31 cellular contexts compared by ENCODE assay signal in genomic region chr1:56263908-56264307, GRCh38.
DNase-seq lines count a peak whose midpoint lies in the region; ATAC-seq, FAIRE-seq and TF ChIP-seq lines count a peak whose summit lies in the region.
"Had no signal": no experiment of that assay in that cellular context is flagged by ENCODE, and none has a peak within 500 bp of the region (broad histone marks: within the 10 kb centered on the region; RNA-seq: fewer than 3 reads in every experiment).

No MANE protein-coding gene starts in this region.

- BruUV-seq in GM12878 (replicated peaks; lab: Mats Ljungman, UMichigan): no TSS peak
- BruUV-seq in K562 (replicated peaks; lab: Mats Ljungman, UMichigan): no TSS peak

- H3K79me2 ChIP-seq in GM12878 (ENCODE audit: control insufficient read depth, insufficient read depth, low read length) (no peaks in the 10 kb centered on the region), K562 (ENCODE audit: control insufficient read depth, insufficient read depth, low read length) (no peaks in the 10 kb centered on the region)

- in situ Hi-C loops in GM12878 (cut with MboI): no loop called here
- in situ Hi-C loops in K562 (cut with MboI): no loop called here

- TF ChIP-seq POLR2A in GM12878 (IDR thresholded peaks at IDR 0.05; ENCODE audit: low read depth, low read length) (no peak), K562 (conservative IDR thresholded peaks at IDR 0.05) (no peak), H54 (IDR thresholded peaks at IDR 0.05; ENCODE audit: low read depth, low read length) (no peak), ovary (IDR thresholded peaks at IDR 0.05) (no peak)

- DNase-seq in GM12878 (ENCODE audit: low read depth, low spot score) (no peak), K562 (ENCODE audit: extremely low read depth in 1 of 4, low spot score in 3 of 4) (no peak), H54 (ENCODE audit: insufficient read length, low spot score) (no peak), ovary (no peak)
- DNase-seq: 8988T; ACHN; AML-193; BE2C; C1 segment of cervical spinal cord; Caco-2; Calu3; CD4-positive, alpha-beta memory T cell; CD4-positive, alpha-beta T cell; CD4-positive, CD25-positive, alpha-beta regulatory T cell; CD8-positive, alpha-beta memory T cell; CD8-positive, alpha-beta T cell; COR-L47; DMS 273 treated with DMSO at 0.1 percent for 48 hours; DMS153; DMS53; DMS79; DMS79 treated with DMSO at 0.1 percent for 48 hours; DND-41; EL had no signal

- TF ChIP-seq CTCF in GM12878 (IDR thresholded peaks at IDR 0.05 in 2 of 3, conservative IDR thresholded peaks at IDR 0.05 in 1 of 3; ENCODE audit: control insufficient read depth in 2 of 3, extremely low read depth in 1 of 3, insufficient read depth in 1 of 3, low read depth in 3 of 3, low read length in 3 of 3) (no peak), K562 (IDR thresholded peaks at IDR 0.05 in 2 of 3, conservative IDR thresholded peaks at IDR 0.05 in 1 of 3; ENCODE audit: insufficient read depth in 2 of 3, low read depth in 1 of 3, low read length in 3 of 3) (no peak), ovary (IDR thresholded peaks at IDR 0.05) (no peak)

- H3K4me3 ChIP-seq in GM12878 (no peak overlapping the region), K562 (no peak overlapping the region), ovary (no peak overlapping the region)
- H3K4me3 ChIP-seq: A549; BLaER1; BLaER1 treated with 17β-estradiol and CSF1 and Interleukin-3, amounts not matched to agents 10 nM and 100 nM had no signal

- H3K4me2 ChIP-seq in GM12878 (ENCODE audit: control insufficient read depth, insufficient read depth): no peak overlapping the region
- H3K4me2 ChIP-seq in K562 (ENCODE audit: insufficient read depth, low read length): no peak overlapping the region
- H3K4me2 ChIP-seq: A549; BLaER1; BLaER1 treated with 17β-estradiol and CSF1 and Interleukin-3, amounts not matched to agents 10 nM and 100 nM had no signal

- CTCF ChIA-PET in GM12878 (lab: Yijun Ruan, JAX): no interaction called here
- CTCF ChIA-PET in K562 (lab: Yijun Ruan, JAX; ENCODE audit: low intra/inter-chr PET ratio): no interaction called here

- TF ChIP-seq EP300 in GM12878 (IDR thresholded peaks at IDR 0.05; ENCODE audit: borderline replicate concordance in 1 of 2, control insufficient read depth in 1 of 2, low read depth in 2 of 2, low read length in 2 of 2) (no peak), K562 (IDR thresholded peaks at IDR 0.05; ENCODE audit: low read length) (no peak), ovary (IDR thresholded peaks at IDR 0.05) (no peak)

- SMC1A ChIA-PET in GM12878 (lab: Charles Lee; ENCODE audit: uncharacterized antibody, unreplicated experiment): interaction anchor here (0.5 to 1.9 kb wide), 4 partner anchors 9 to 313 kb away, joined by 3 to 5 read pairs (median 4); no protein-coding TSS in a partner anchor

- no peak overlapping the region for H3K27ac ChIP-seq in GM12878 (ENCODE audit: control insufficient read depth, insufficient read depth)
- H3K27ac ChIP-seq in K562 (ENCODE audit: extremely low read depth, low read depth, low read length): no peak overlapping the region
- no peak overlapping the region for H3K27ac ChIP-seq in ovary
- H3K27ac ChIP-seq: 22Rv1; A549; BLaER1; BLaER1 treated with 17β-estradiol and CSF1 and Interleukin-3, amounts not matched to agents 10 nM and 100 nM; C4-2B had no signal

- POLR2A ChIA-PET in GM12878 (lab: Charles Lee): no interaction called here
- POLR2A ChIA-PET in K562 (lab: Yijun Ruan, JAX): no interaction called here

- H3K4me1 ChIP-seq in GM12878 (ENCODE audit: control insufficient read depth, insufficient read depth, low read length) (no peaks in the 10 kb centered on the region), K562 (replicated peaks in 1 of 2; ENCODE audit: control insufficient read depth in 2 of 2, insufficient read depth in 2 of 2, low read length in 2 of 2) (no peaks in the 10 kb centered on the region), ovary (ENCODE audit: insufficient read depth) (no peaks in the 10 kb centered on the region)
- H3K4me1 ChIP-seq: A549, BE2C, BLaER1 had no signal

- intact Hi-C loops in GM12878 (cut with micrococcal nuclease; ENCODE audit: unreplicated experiment) (no loop called here), K562 (cut with micrococcal nuclease) (no loop called here), ovary (cut with DNase I) (no loop called here)

- H3K36me3 ChIP-seq in GM12878 (ENCODE audit: control insufficient read depth in 2 of 2, insufficient read depth in 2 of 2, low read length in 1 of 2) (no peaks in the 10 kb centered on the region), K562 (ENCODE audit: control insufficient read depth, insufficient read depth, low read length) (no peaks in the 10 kb centered on the region), ovary (no peaks in the 10 kb centered on the region)
- H3K36me3 ChIP-seq: BE2C; BLaER1; BLaER1 treated with 17β-estradiol and CSF1 and Interleukin-3, amounts not matched to agents 10 nM and 100 nM had no signal

- H4K20me1 ChIP-seq in GM12878 (ENCODE audit: control insufficient read depth, insufficient read depth): no peaks in the 10 kb centered on the region
- H4K20me1 ChIP-seq in K562 (replicated peaks; ENCODE audit: control insufficient read depth, insufficient read depth, low read length): no peaks in the 10 kb centered on the region
- H4K20me1 ChIP-seq: BLaER1; BLaER1 treated with 17β-estradiol and CSF1 and Interleukin-3, amounts not matched to agents 10 nM and 100 nM had no signal

- H2AFZ ChIP-seq in GM12878 (ENCODE audit: control insufficient read depth, low read depth, low read length) (no peak overlapping the region), K562 (ENCODE audit: low read depth, low read length) (no peak overlapping the region)

- no peaks in the 10 kb centered on the region for H3K27me3 ChIP-seq in GM12878 (replicated peaks in 1 of 2; ENCODE audit: control insufficient read depth in 2 of 2, insufficient read depth in 2 of 2, low read length in 1 of 2)
- H3K27me3 ChIP-seq in K562 (ENCODE audit: control insufficient read depth in 2 of 2, insufficient read depth in 2 of 2, low read length in 2 of 2): no peaks in the 10 kb centered on the region
- no peaks in the 10 kb centered on the region for H3K27me3 ChIP-seq in ovary
- H3K27me3 ChIP-seq: BE2C, BLaER1 had no signal

- 32% methylated on average over 3 of the region's 3 CpGs for WGBS in GM12878 (ENCODE audit: insufficient coverage, insufficient replicate concordance, low lambda C conversion rate, missing lambda C conversion rate)
- WGBS in K562 (ENCODE audit: insufficient coverage, low coverage, missing lambda C conversion rate): 0% methylated on average over 3 of the region's 3 CpGs
- 89 to 92% (median 90%) methylated on average over 3 of the region's 3 CpGs for WGBS in ovary, 3 donors

- H3K9me3 ChIP-seq in GM12878 (replicated peaks; ENCODE audit: control insufficient read depth, insufficient read depth, low read length): no peaks in the 10 kb centered on the region
- H3K9me3 ChIP-seq in K562 (replicated peaks; ENCODE audit: control insufficient read depth, insufficient read depth, low read depth, low read length): no peaks in the 10 kb centered on the region
- H3K9me3 ChIP-seq in ovary: no peaks in the 10 kb centered on the region
- H3K9me3 ChIP-seq: BE2C, BLaER1, Caco-2 had no signal

- H3K9ac ChIP-seq in GM12878 (ENCODE audit: control insufficient read depth, insufficient read depth, low read length) (no peak overlapping the region), K562 (ENCODE audit: insufficient read depth in 1 of 2, low read depth in 2 of 2, low read length in 2 of 2) (no peak overlapping the region)
- H3K9ac ChIP-seq: BLaER1; BLaER1 treated with 17β-estradiol and CSF1 and Interleukin-3, amounts not matched to agents 10 nM and 100 nM had no signal

- FAIRE-seq in GM12878 (lab: Jason Lieb, UNC): no peak
- no peak for FAIRE-seq in K562 (lab: Jason Lieb, UNC)
- FAIRE-seq in H54 (lab: Jason Lieb, UNC): no peak
- FAIRE-seq: A204.1, A549, D721Med had no signal

- RAD21 ChIA-PET in GM12878 (lab: Charles Lee; ENCODE audit: unreplicated experiment): no interaction called here

- TF ChIP-seq RAD21 in GM12878 (IDR thresholded peaks at IDR 0.05; ENCODE audit: insufficient read depth, low read depth, low read length) (no peak), K562 (CRISPR knock-in tag; conservative IDR thresholded peaks at IDR 0.05 in 1 of 2, IDR thresholded peaks at IDR 0.05 in 1 of 2) (no peak)

- ATAC-seq in GM12878 (no peak), K562 (no peak)
- ATAC-seq: A549; CD8-positive, alpha-beta T cell had no signal

- H3K9me1 ChIP-seq in K562 (ENCODE audit: control insufficient read depth, insufficient read depth, low read length): no peaks in the 10 kb centered on the region

TF ChIP-seq in GM12878, 131 proteins besides CTCF, POLR2A, EP300 and RAD21:
- no peak for TF ChIP-seq SIN3A (IDR thresholded peaks at IDR 0.05; ENCODE audit: low read depth, low read length)
- peak in 1 of 2 experiments; percentile 52; a peak in 1 of 4 replicates for TF ChIP-seq BHLHE40 (IDR thresholded peaks at IDR 0.05; ENCODE audit: borderline replicate concordance in 1 of 2, low read depth in 2 of 2, low read length in 1 of 2)
- peak; percentile 82 for TF ChIP-seq RAD51 (IDR thresholded peaks at IDR 0.05)

TF ChIP-seq in K562, 482 proteins besides CTCF, POLR2A, EP300 and RAD21:
- TF ChIP-seq RAD51 (IDR thresholded peaks at IDR 0.05; ENCODE audit: borderline replicate concordance, low read depth) (peak; percentile 50; the same call in 1 of the 2 replicates), MXI1 (IDR thresholded peaks at IDR 0.05; ENCODE audit: low read depth, low read length) (no peak), TFE3 (CRISPR knock-in tag; IDR thresholded peaks at IDR 0.05) (peak; percentile 92), NFRKB (IDR thresholded peaks at IDR 0.05; ENCODE audit: low read depth) (no peak), SRSF9 (IDR thresholded peaks at IDR 0.05; ENCODE audit: borderline replicate concordance, low read depth, low read length) (no peak), MTA1 (IDR thresholded peaks at IDR 0.05; ENCODE audit: borderline replicate concordance) (no peak), TCF7L2 (IDR thresholded peaks at IDR 0.05; ENCODE audit: low read depth, low read length) (no peak)
TF ChIP-seq in K562: peak in this region for 2.

Comparison
In these comparisons a context has a peak if more than half of its experiments do, and no peak if none do; other contexts are left out.
1. Of the 99 proteins assayed by ChIP-seq in both K562 and GM12878: peak only in K562: none; only in GM12878: none; in both: RAD51; in neither: 97; mixed calls (peak in some experiments, not most) for 1.